In the genomic region with DNA sequence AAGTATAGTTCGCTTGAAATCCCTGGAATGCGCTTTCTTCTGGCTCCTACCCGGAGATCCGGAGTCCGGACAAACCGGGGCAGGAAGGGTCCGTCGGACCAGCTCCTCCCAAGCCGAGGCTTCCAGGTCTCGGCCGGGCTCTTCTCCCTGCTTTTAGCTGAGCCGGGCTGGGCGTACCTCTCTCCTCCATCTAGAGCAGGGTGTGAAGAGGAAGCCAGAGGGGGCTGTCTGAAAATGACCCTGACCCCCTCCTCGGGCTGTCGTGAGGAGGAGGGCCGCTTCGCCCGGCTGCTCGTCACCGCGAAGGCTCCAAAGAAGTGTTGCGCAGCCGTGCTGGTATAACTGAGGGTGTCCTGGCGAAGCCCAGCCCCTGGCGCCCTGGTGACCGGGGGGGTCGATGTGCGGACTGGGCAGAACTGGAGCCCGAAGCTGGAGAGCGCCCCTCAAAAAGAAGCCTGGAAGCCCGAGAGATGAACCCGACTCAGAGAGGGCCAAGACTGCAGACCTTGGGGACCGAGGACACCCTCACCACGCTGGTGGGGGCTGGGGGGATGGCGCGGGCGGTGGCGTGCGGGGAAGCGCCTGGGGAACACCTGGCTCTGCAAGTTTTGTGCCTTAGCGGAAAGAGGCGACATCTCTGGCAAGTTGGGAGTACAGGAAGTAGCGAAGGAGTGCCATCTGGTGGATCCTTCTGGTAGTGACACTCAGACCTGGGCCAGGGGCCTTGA, we compare ENCODE assay signal across 8 cellular contexts. TPM values are rescaled to one million over a fixed set of nuclear protein-coding genes. Genes with fewer than 3 reads are reported as not detected.
DNase-seq lines count a peak whose midpoint lies in the region; ATAC-seq and TF ChIP-seq lines count a peak whose summit lies in the region.

No MANE protein-coding gene starts in this region.

- H3K4me3 ChIP-seq in right lobe of liver: peak overlapping the region; percentile 38 to 51 (median 44)

- DNase-seq in DMS53 treated with DMSO at 0.1 percent for 48 hours (lab: John Stamatoyannopoulos, UW; ENCODE audit: unreplicated experiment) (peak; percentile 74), NCI-H345 treated with DMSO at 0.1 percent for 48 hours (lab: John Stamatoyannopoulos, UW; ENCODE audit: unreplicated experiment) (peak; percentile 64), dermis microvascular lymphatic vessel endothelial cell (ENCODE audit: low read depth in 2 of 2) (peak; percentile 57 to 82), right lobe of liver (peak in 2 of 3 donors; percentile 59 to 75), cortex of kidney (lab: John Stamatoyannopoulos, UW) (no peak)
- DNase-seq in activated CD4-positive, alpha-beta T cell treated with anti-CD3 and anti-CD28 coated beads, Interleukin-2, amount 10 ng/mL, durations not matched to agents 24 days and 14 days: peak; percentile 94
- peak; percentile 73 for DNase-seq in stimulated activated CD4-positive, alpha-beta T cell treated with anti-CD3 and anti-CD28 coated beads, Interleukin-4, amount 100 ng/mL, for 1 hour

- H3K27ac Mint-ChIP-seq in activated CD4-positive, alpha-beta T cell treated with anti-CD3 and anti-CD28 coated beads, Interleukin-2, amount 10 ng/mL, durations not matched to agents 24 days and 14 days: no peak overlapping the region

- H3K9me3 Mint-ChIP-seq in activated CD4-positive, alpha-beta T cell treated with anti-CD3 and anti-CD28 coated beads, Interleukin-2, amount 10 ng/mL, durations not matched to agents 24 days and 14 days: no peaks in the 10 kb centered on the region

- no peaks in the 10 kb centered on the region for H3K27me3 ChIP-seq in right lobe of liver

- H3K27me3 Mint-ChIP-seq in activated CD4-positive, alpha-beta T cell treated with anti-CD3 and anti-CD28 coated beads, Interleukin-2, amount 10 ng/mL, durations not matched to agents 24 days and 14 days: peaks cover 57% of the 10 kb centered on the region

- no peak for TF ChIP-seq POLR2A in right lobe of liver (IDR thresholded peaks at IDR 0.05)

- peak overlapping the region; percentile 88 for H3K4me3 Mint-ChIP-seq in activated CD4-positive, alpha-beta T cell treated with anti-CD3 and anti-CD28 coated beads, Interleukin-2, amount 10 ng/mL, durations not matched to agents 24 days and 14 days

- H3K4me1 Mint-ChIP-seq in activated CD4-positive, alpha-beta T cell treated with anti-CD3 and anti-CD28 coated beads, Interleukin-2, amount 10 ng/mL, durations not matched to agents 24 days and 14 days: peaks cover 20% of the 10 kb centered on the region

- intact Hi-C loops in activated CD4-positive, alpha-beta T cell treated with anti-CD3 and anti-CD28 coated beads, Interleukin-2, amount 10 ng/mL, durations not matched to agents 24 days and 14 days (cut with micrococcal nuclease): loop anchor here (1.0 to 10.0 kb wide), 5 partner anchors 7 to 997 kb away; a partner anchor contains a TSS
- intact Hi-C loops in right lobe of liver (cut with DNase I): no loop called here

- no peaks in the 10 kb centered on the region for H3K36me3 ChIP-seq in right lobe of liver

- ATAC-seq in HG02678 (IDR thresholded peaks at IDR 0.05; ENCODE audit: unreplicated experiment): peak; percentile 45
- peak; percentile 78 to 84 (median 82) for ATAC-seq in right lobe of liver

- no peaks in the 10 kb centered on the region for H3K36me3 Mint-ChIP-seq in activated CD4-positive, alpha-beta T cell treated with anti-CD3 and anti-CD28 coated beads, Interleukin-2, amount 10 ng/mL, durations not matched to agents 24 days and 14 days (ENCODE audit: low read depth)

- no peak overlapping the region for H3K27ac ChIP-seq in right lobe of liver

- 2% methylated on average over 36 of the region's 43 CpGs for WGBS in right lobe of liver (ENCODE audit: insufficient coverage, low coverage, low lambda C conversion rate, missing lambda C conversion rate)

- no peaks in the 10 kb centered on the region for H3K9me3 ChIP-seq in right lobe of liver

- TF ChIP-seq CTCF in right lobe of liver (IDR thresholded peaks at IDR 0.05): peak; percentile 80 to 91 (median 88)

- H3K4me1 ChIP-seq in right lobe of liver: peaks cover 0 to 27% (median 8%) of the 10 kb centered on the region in 4 donors

RNA-seq across cellular contexts. Expression of a gene that starts 5.7 kb away (rescaled TPM):
- 0.78 and 0.79 TPM in 2 replicates for total RNA-seq in activated CD4-positive, alpha-beta T cell treated with anti-CD3 and anti-CD28 coated beads, Interleukin-2, amount 10 ng/mL, durations not matched to agents 24 days and 14 days
- total RNA-seq in dermis microvascular lymphatic vessel endothelial cell (0.38 and 0.39 TPM in 2 replicates), right lobe of liver (1 to 10 TPM in 1 of 6 experiments, under 1 TPM in 5; 0.22 to 1.1 (median 0.57) TPM)

RNA-seq across cellular contexts. Expression of a gene that starts 36.5 kb away (rescaled TPM):
- total RNA-seq in activated CD4-positive, alpha-beta T cell treated with anti-CD3 and anti-CD28 coated beads, Interleukin-2, amount 10 ng/mL, durations not matched to agents 24 days and 14 days: 36.0 and 37.3 TPM in 2 replicates
- total RNA-seq in dermis microvascular lymphatic vessel endothelial cell (51.2 and 74.8 TPM in 2 replicates), right lobe of liver (10 to 100 TPM in 2 of 6 experiments, 1 to 10 TPM in 4; 4.0 to 17.0 (median 7.6) TPM)

RNA-seq across cellular contexts. Expression of a gene that starts 36.6 kb away (rescaled TPM):
- total RNA-seq in activated CD4-positive, alpha-beta T cell treated with anti-CD3 and anti-CD28 coated beads, Interleukin-2, amount 10 ng/mL, durations not matched to agents 24 days and 14 days: 0.38 and 0.93 TPM in 2 replicates
- total RNA-seq in dermis microvascular lymphatic vessel endothelial cell (0.25 and 0.51 TPM in 2 replicates), right lobe of liver (under 1 TPM in 5 of 6 experiments, not detected in 1; 0.15 to 0.50 (median 0.20) TPM)
